Comparison of ENCODE assay signal across 8 cellular contexts in the genomic region with DNA sequence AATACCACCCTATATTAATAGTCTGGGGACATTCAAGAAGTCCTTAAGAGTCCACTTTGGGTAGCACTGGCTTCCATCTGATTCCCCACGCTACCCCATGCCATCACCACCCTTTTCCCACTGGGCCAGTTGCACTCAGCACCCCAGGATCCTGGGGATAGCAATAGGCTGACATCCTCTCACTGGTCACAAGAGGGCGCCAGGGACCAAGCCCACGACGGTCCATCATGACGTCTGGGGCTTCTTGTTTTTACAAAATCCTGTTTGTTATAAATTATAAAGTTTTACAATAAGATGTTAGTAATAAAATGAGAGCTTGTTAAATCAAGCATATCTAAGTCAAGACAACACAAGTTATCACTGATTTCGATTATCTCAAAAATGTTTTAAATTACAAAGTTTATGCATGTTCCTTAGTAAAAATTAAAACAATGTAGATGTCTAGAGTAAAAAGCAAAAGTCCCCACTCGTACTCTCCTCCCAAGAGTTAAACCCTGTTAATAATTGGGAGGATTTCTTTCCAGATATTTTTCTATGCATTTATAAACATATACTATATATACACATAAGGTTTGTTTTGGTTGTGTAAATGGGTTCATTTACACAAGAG. TPM values are rescaled to one million over a fixed set of nuclear protein-coding genes. Genes with fewer than 3 reads are reported as not detected.
A peak's percentile ranks its signal among the peaks of the same experiment; 100 is the strongest.
DNase-seq lines count a peak whose midpoint lies in the region; ATAC-seq, FAIRE-seq and TF ChIP-seq lines count a peak whose summit lies in the region.

No MANE protein-coding gene starts in this region.

- no peaks in the 10 kb centered on the region for H3K79me2 ChIP-seq in astrocyte (ENCODE audit: insufficient read depth, low read length)

- no peak overlapping the region for H2AFZ ChIP-seq in astrocyte (ENCODE audit: low read depth, low read length)

- no peaks in the 10 kb centered on the region for H3K4me1 Mint-ChIP-seq in T-helper 17 cell
- H3K4me1 Mint-ChIP-seq in astrocyte (ENCODE audit: low read depth, unreplicated experiment) = no peaks in the 10 kb centered on the region

- no peak overlapping the region for H3K27ac Mint-ChIP-seq in T-helper 17 cell
- no peak overlapping the region for H3K27ac Mint-ChIP-seq in astrocyte (ENCODE audit: unreplicated experiment)

- DNase-seq in G401 (ENCODE audit: low spot score) (peak; percentile 30), HAP-1 (ENCODE audit: low spot score in 2 of 2) (peak; percentile 46 to 81), NCI-H1048 (lab: John Stamatoyannopoulos, UW) (peak; percentile 32), T-helper 17 cell (peak; percentile 18 to 40 (median 19)), astrocyte (ENCODE audit: low read depth) (peak; percentile 32), iPS-NIHi11 (ENCODE audit: low spot score) (peak; percentile 90), NCI-H2029 (lab: John Stamatoyannopoulos, UW) (no peak)
- peak; percentile 37 to 44 for DNase-seq in stimulated activated CD4-positive, alpha-beta T cell treated with anti-CD3 and anti-CD28 coated beads, Interleukin-1b, Interleukin-23, amount 100 ng/mL, for 4 hours (ENCODE audit: low read depth in 2 of 2)

- no peak overlapping the region for H3K9ac ChIP-seq in astrocyte (ENCODE audit: low read length)

- H3K36me3 Mint-ChIP-seq in T-helper 17 cell (ENCODE audit: low read depth) = no peaks in the 10 kb centered on the region
- H3K36me3 Mint-ChIP-seq in astrocyte (ENCODE audit: low read depth, unreplicated experiment) = no peaks in the 10 kb centered on the region

- no peaks in the 10 kb centered on the region for H3K36me3 ChIP-seq in HAP-1 (replicated peaks)
- no peaks in the 10 kb centered on the region for H3K36me3 ChIP-seq in astrocyte (ENCODE audit: insufficient read depth, low read length)

- H3K4me3 Mint-ChIP-seq in T-helper 17 cell (no peak overlapping the region), astrocyte (ENCODE audit: unreplicated experiment) (no peak overlapping the region)

- H3K4me1 ChIP-seq in HAP-1 = no peaks in the 10 kb centered on the region
- no peaks in the 10 kb centered on the region for H3K4me1 ChIP-seq in astrocyte (ENCODE audit: insufficient read depth, low read length)

- H3K4me3 ChIP-seq in HAP-1 (no peak overlapping the region), astrocyte (ENCODE audit: insufficient read depth, low read depth, low read length) (no peak overlapping the region)

- ATAC-seq in T-helper 17 cell = peak; percentile 88

- H3K27me3 Mint-ChIP-seq in T-helper 17 cell (peaks cover 32% of the 10 kb centered on the region), astrocyte (ENCODE audit: low read depth, unreplicated experiment) (no peaks in the 10 kb centered on the region)

- peak; percentile 89 for TF ChIP-seq CTCF in astrocyte (IDR thresholded peaks at IDR 0.05; ENCODE audit: insufficient read depth, low read depth, low read length)

- no peaks in the 10 kb centered on the region for H4K20me1 ChIP-seq in astrocyte (ENCODE audit: insufficient read depth, low read length)

- no peaks in the 10 kb centered on the region for H3K27me3 ChIP-seq in HAP-1 (ENCODE audit: low read depth)
- no peaks in the 10 kb centered on the region for H3K27me3 ChIP-seq in astrocyte (ENCODE audit: insufficient read depth, low read length)

- no peak overlapping the region for H3K27ac ChIP-seq in astrocyte (ENCODE audit: low read depth, low read length)

- H3K9me3 ChIP-seq in HAP-1 (no peaks in the 10 kb centered on the region), T-helper 17 cell (ENCODE audit: control insufficient read depth, low read length, poor library complexity, severe bottlenecking) (no peaks in the 10 kb centered on the region), astrocyte (ENCODE audit: insufficient read depth, low read depth, low read length) (no peaks in the 10 kb centered on the region)

- no peaks in the 10 kb centered on the region for H3K9me3 Mint-ChIP-seq in astrocyte (ENCODE audit: unreplicated experiment)

- H3K4me2 ChIP-seq in astrocyte (ENCODE audit: low read length) = no peak overlapping the region

- FAIRE-seq in astrocyte (lab: Jason Lieb, UNC) = no peak

- in situ Hi-C loops in G401 (cut with HindIII; ENCODE audit: low sequenced_read_pairs) (no loop called here), HAP-1 (cut with MboI; ENCODE audit: low sequenced_read_pairs) (no loop called here)

RNA-seq across cellular contexts. Expression of a gene that starts 15.4 kb away (rescaled TPM):
- total RNA-seq in G401 (2014; rRNA removed; shearing (Covaris generic)) = 14.3 and 20.3 TPM in 2 replicates
- not detected for total RNA-seq in T-helper 17 cell
- 0.82 and 0.91 TPM in 2 replicates for total RNA-seq in astrocyte

RNA-seq across cellular contexts. Expression of a gene that starts 37.2 kb away (rescaled TPM):
- 62.6 and 73.2 TPM in 2 replicates for total RNA-seq in G401 (2014; rRNA removed; shearing (Covaris generic))
- total RNA-seq in T-helper 17 cell = 10 to 100 TPM; 26.2 to 30.5 TPM
- total RNA-seq in astrocyte = 55.9 and 62.3 TPM in 2 replicates
